22 cellular contexts compared by ENCODE assay signal in genomic region chr1:54600947-54601725, GRCh38. TPM values are rescaled to one million over a fixed set of nuclear protein-coding genes. Genes with fewer than 3 reads are reported as not detected.
"Had no signal": no experiment of that assay in that cellular context is flagged by ENCODE, and none has a peak within 500 bp of the region (broad histone marks: within the 10 kb centered on the region; RNA-seq: fewer than 3 reads in every experiment).

No MANE protein-coding gene starts in this region.

- H3K9me3 Mint-ChIP-seq: activated T-helper 17 cell treated with anti-CD3 and anti-CD28 coated beads, Interleukin-2, amount 50 U/mL, for 72 hours; dendritic cell treated with granulocyte-macrophage colony-stimulating factor and Interleukin-4, amounts not matched to agents 40 ng/mL and 50 ng/mL, for 4 days; effector memory CD8-positive, alpha-beta T cell; neural crest cell; stimulated activated naive CD8-positive, alpha-beta T cell treated with anti-CD3 and anti-CD28 coated beads, Interleukin-15, amount 100 ng/mL, for 72 hours had no signal

- H3K27me3 Mint-ChIP-seq: activated T-helper 17 cell treated with anti-CD3 and anti-CD28 coated beads, Interleukin-2, amount 50 U/mL, for 72 hours; dendritic cell treated with granulocyte-macrophage colony-stimulating factor and Interleukin-4, amounts not matched to agents 40 ng/mL and 50 ng/mL, for 4 days; effector memory CD8-positive, alpha-beta T cell; stimulated activated naive CD8-positive, alpha-beta T cell treated with anti-CD3 and anti-CD28 coated beads, Interleukin-15, amount 100 ng/mL, for 72 hours had no signal

- H3K4me3 ChIP-seq: pancreas, skin epidermis, upper lobe of left lung had no signal

- DNase-seq: activated CD4-positive, CD25-positive, alpha-beta regulatory T cell treated with anti-CD3 and anti-CD28 coated beads, Interleukin-2, amount 50 U/mL, for 72 hours; activated naive CD4-positive, alpha-beta T cell treated with Interleukin-2 at 50 U/mL for 16 hours; activated T-cell treated with anti-CD3 and anti-CD28 coated beads for 4 hours; anterior cingulate cortex; brain microvascular endothelial cell; cerebellar nuclear complex; effector memory CD8-positive, alpha-beta T cell; foreskin melanocyte; head of caudate nucleus; pancreas; stimulated activated naive CD8-positive, alpha-beta T cell treated with anti-CD3 and anti-CD28 coated beads, Interleukin-15, amount 100 ng/mL, for 72 hours; upper lobe of left lung had no signal

- FAIRE-seq: islet of Langerhans, pancreas had no signal

- H3K27me3 ChIP-seq: brain microvascular endothelial cell, pancreas, upper lobe of left lung had no signal

- H3K4me1 Mint-ChIP-seq: neural crest cell had no signal

- H3K27ac Mint-ChIP-seq: activated T-helper 17 cell treated with anti-CD3 and anti-CD28 coated beads, Interleukin-2, amount 50 U/mL, for 72 hours; dendritic cell treated with granulocyte-macrophage colony-stimulating factor and Interleukin-4, amounts not matched to agents 40 ng/mL and 50 ng/mL, for 4 days; effector memory CD8-positive, alpha-beta T cell; stimulated activated naive CD8-positive, alpha-beta T cell treated with anti-CD3 and anti-CD28 coated beads, Interleukin-15, amount 100 ng/mL, for 72 hours had no signal

- H3K36me3 ChIP-seq: brain microvascular endothelial cell, pancreas had no signal

- H3K4me1 ChIP-seq: pancreas, upper lobe of left lung had no signal

- ATAC-seq: activated T-helper 17 cell treated with anti-CD3 and anti-CD28 coated beads, Interleukin-2, amount 50 U/mL, for 72 hours; effector memory CD8-positive, alpha-beta T cell; pancreas; stimulated activated naive CD8-positive, alpha-beta T cell treated with anti-CD3 and anti-CD28 coated beads, Interleukin-15, amount 100 ng/mL, for 72 hours had no signal

- H3K4me3 Mint-ChIP-seq: activated T-helper 17 cell treated with anti-CD3 and anti-CD28 coated beads, Interleukin-2, amount 50 U/mL, for 72 hours; dendritic cell treated with granulocyte-macrophage colony-stimulating factor and Interleukin-4, amounts not matched to agents 40 ng/mL and 50 ng/mL, for 4 days; effector memory CD8-positive, alpha-beta T cell; neural crest cell; stimulated activated naive CD8-positive, alpha-beta T cell treated with anti-CD3 and anti-CD28 coated beads, Interleukin-15, amount 100 ng/mL, for 72 hours had no signal

- H3K27ac ChIP-seq: brain microvascular endothelial cell, epithelial cell of prostate, pancreas, skin epidermis, upper lobe of left lung had no signal

- H3K9me3 ChIP-seq: pancreas, upper lobe of left lung had no signal

RNA-seq across cellular contexts. Expression of gene FAM151A, which starts 22.2 kb away (rescaled TPM):
- total RNA-seq: activated T-helper 17 cell treated with anti-CD3 and anti-CD28 coated beads, Interleukin-2, amount 50 U/mL, for 72 hours; fibroblast of lung; lower leg skin; neural crest cell; T-helper 1 cell treated with Interleukin-12 subunit alpha and Interleukin-12 subunit beta and Interleukin-4 antibody, amounts not matched to agents 30 ng/mL and 1 ng/mL, for 36 hours; temporal lobe; upper lobe of left lung had no signal
- polyA plus RNA-seq: fibroblast of lung had no signal

RNA-seq across cellular contexts. Expression of gene MROH7, which starts 40.5 kb away (rescaled TPM):
- total RNA-seq: neural crest cell had no signal
